1 cellular context compared by ENCODE assay signal in genomic region chr4:153520871-153521329, GRCh38.
TF ChIP-seq lines count a peak whose summit lies in the region.

No MANE protein-coding gene starts in this region.

TF ChIP-seq in GM12878, 131 proteins besides CTCF, POLR2A, EP300 and RAD21 (continued from another document):
- TF ChIP-seq ZBTB40 (IDR thresholded peaks at IDR 0.05; ENCODE audit: borderline replicate concordance) (no peak), YBX1 (IDR thresholded peaks at IDR 0.05) (peak; percentile 82), SMAD1 (IDR thresholded peaks at IDR 0.05; ENCODE audit: low read depth, partially characterized antibody) (peak; percentile 80), MTA2 (IDR thresholded peaks at IDR 0.05; ENCODE audit: low read depth) (peak; percentile 24; the same call in 1 of the 2 replicates), NFIC (IDR thresholded peaks at IDR 0.05; ENCODE audit: low read depth, low read length) (no peak; the same call in 1 of the 2 replicates), ZNF207 (IDR thresholded peaks at IDR 0.05; ENCODE audit: borderline replicate concordance) (no peak), TCF7 (IDR thresholded peaks at IDR 0.05; ENCODE audit: borderline replicate concordance) (no peak), SREBF2 (IDR thresholded peaks at IDR 0.05; ENCODE audit: low read length) (no peak)
